ENCODE assay signal across 1 cellular context in genomic region chr5:40384782-40385390, GRCh38.
TF ChIP-seq lines count a peak whose summit lies in the region.

No MANE protein-coding gene starts in this region.

TF ChIP-seq in SK-N-SH, 30 proteins besides CTCF, POLR2A, EP300 and RAD21 (continued from another document):
- no peak for TF ChIP-seq REST (IDR thresholded peaks at IDR 0.05; ENCODE audit: low read depth, low read length)
- no peak for TF ChIP-seq ELF1 (IDR thresholded peaks at IDR 0.05)
- no peak for TF ChIP-seq POLR2AphosphoS5 (IDR thresholded peaks at IDR 0.05; ENCODE audit: low read depth, low read length)
- no peak for TF ChIP-seq FOSL2 (IDR thresholded peaks at IDR 0.05; ENCODE audit: borderline replicate concordance, low read depth)
- TF ChIP-seq GATA2 (CRISPR knock-in tag; IDR thresholded peaks at IDR 0.05) = no peak
- no peak for TF ChIP-seq FOXM1 (IDR thresholded peaks at IDR 0.05; ENCODE audit: low read depth)
